7 cellular contexts compared by ENCODE assay signal in genomic region chr20:63538204-63539091, GRCh38. TPM values are rescaled to one million over a fixed set of nuclear protein-coding genes. Genes with fewer than 3 reads are reported as not detected.
DNase-seq lines count a peak whose midpoint lies in the region; ATAC-seq and TF ChIP-seq lines count a peak whose summit lies in the region.
"Had no signal": no experiment of that assay in that cellular context is flagged by ENCODE, and none has a peak within 500 bp of the region (broad histone marks: within the 10 kb centered on the region; RNA-seq: fewer than 3 reads in every experiment).

No MANE protein-coding gene starts in this region.

- DNase-seq in 8988T (peak; percentile 100), HuH-7 (ENCODE audit: low spot score) (peak; percentile 100), astrocyte of the cerebellum (ENCODE audit: low read depth) (no peak)
- no peak for DNase-seq in natural killer cell treated with Interleukin-12 subunit alpha and Interleukin-12 subunit beta and Interleukin-15 and Interleukin-18, amount 100 ng/mL, for 72 hours (ENCODE audit: low spot score)

- peaks cover 0 to 1% of the 10 kb centered on the region in 2 donors for H3K27me3 Mint-ChIP-seq in natural killer cell treated with Interleukin-12 subunit alpha and Interleukin-12 subunit beta and Interleukin-15 and Interleukin-18, amount 100 ng/mL, for 72 hours

- peak overlapping the region; percentile 12 for H3K4me3 ChIP-seq in astrocyte of the cerebellum (ENCODE audit: low read depth, low read length)

- peak overlapping the region; percentile 63 to 73 for H3K27ac Mint-ChIP-seq in natural killer cell treated with Interleukin-12 subunit alpha and Interleukin-12 subunit beta and Interleukin-15 and Interleukin-18, amount 100 ng/mL, for 72 hours

- ATAC-seq in natural killer cell treated with Interleukin-12 subunit alpha and Interleukin-12 subunit beta and Interleukin-15 and Interleukin-18, amount 100 ng/mL, for 72 hours: peak; percentile 1 to 12
- ATAC-seq in HG02884 (IDR thresholded peaks at IDR 0.05; ENCODE audit: unreplicated experiment) (no peak), HG02759 (IDR thresholded peaks at IDR 0.05; ENCODE audit: unreplicated experiment) (no peak)

- in situ Hi-C loops in astrocyte of the cerebellum (cut with HindIII; ENCODE audit: low sequenced_read_pairs): loop anchor here (10.0 kb wide), 1 partner anchor 126 kb away; no protein-coding TSS in a partner anchor

- no peaks in the 10 kb centered on the region for H3K9me3 Mint-ChIP-seq in natural killer cell treated with Interleukin-12 subunit alpha and Interleukin-12 subunit beta and Interleukin-15 and Interleukin-18, amount 100 ng/mL, for 72 hours

- no peak for TF ChIP-seq CTCF in astrocyte of the cerebellum (IDR thresholded peaks at IDR 0.05; ENCODE audit: low read depth, low read length, missing control alignments)

- H3K36me3 Mint-ChIP-seq in natural killer cell treated with Interleukin-12 subunit alpha and Interleukin-12 subunit beta and Interleukin-15 and Interleukin-18, amount 100 ng/mL, for 72 hours: no peaks in the 10 kb centered on the region

- H3K4me1 Mint-ChIP-seq in natural killer cell treated with Interleukin-12 subunit alpha and Interleukin-12 subunit beta and Interleukin-15 and Interleukin-18, amount 100 ng/mL, for 72 hours (ENCODE audit: low read depth in 2 of 2): peaks cover under 1 to 12% of the 10 kb centered on the region in 2 donors

- H3K4me3 Mint-ChIP-seq in natural killer cell treated with Interleukin-12 subunit alpha and Interleukin-12 subunit beta and Interleukin-15 and Interleukin-18, amount 100 ng/mL, for 72 hours: peak overlapping the region; percentile 76

RNA-seq across cellular contexts. Expression of gene PTK6, which starts 1.3 kb away (rescaled TPM):
- total RNA-seq in natural killer cell treated with Interleukin-12 subunit alpha and Interleukin-12 subunit beta and Interleukin-15 and Interleukin-18, amount 100 ng/mL, for 72 hours: under 1 TPM in 1 of 2 donors, not detected in 1; 0.19 TPM

RNA-seq across cellular contexts. Expression of gene SRMS, which starts 9.1 kb away (rescaled TPM):
- total RNA-seq in natural killer cell treated with Interleukin-12 subunit alpha and Interleukin-12 subunit beta and Interleukin-15 and Interleukin-18, amount 100 ng/mL, for 72 hours: not detected
- total RNA-seq: myocyte had no signal

RNA-seq across cellular contexts. Expression of gene FNDC11, which starts 15.5 kb away (rescaled TPM):
- total RNA-seq in natural killer cell treated with Interleukin-12 subunit alpha and Interleukin-12 subunit beta and Interleukin-15 and Interleukin-18, amount 100 ng/mL, for 72 hours: under 1 TPM; 0.31 to 0.39 TPM

RNA-seq across cellular contexts. Expression of gene PPDPF, which starts 17.9 kb away (rescaled TPM):
- 10 to 100 TPM; 66.4 to 96.9 TPM for total RNA-seq in natural killer cell treated with Interleukin-12 subunit alpha and Interleukin-12 subunit beta and Interleukin-15 and Interleukin-18, amount 100 ng/mL, for 72 hours

RNA-seq across cellular contexts. Expression of gene HELZ2, which starts 35.6 kb away (rescaled TPM):
- total RNA-seq in natural killer cell treated with Interleukin-12 subunit alpha and Interleukin-12 subunit beta and Interleukin-15 and Interleukin-18, amount 100 ng/mL, for 72 hours: 10 to 100 TPM; 19.6 to 27.6 TPM

Comparison
In these comparisons a context has a peak if more than half of its experiments do, and no peak if none do; other contexts are left out.
1. DNase-seq: peak in 8988T (single experiment) and HuH-7 (single experiment); none in astrocyte of the cerebellum (single experiment) and natural killer cell treated with Interleukin-12 subunit alpha and Interleukin-12 subunit beta and Interleukin-15 and Interleukin-18, amount 100 ng/mL, for 72 hours (single experiment).
2. ATAC-seq: peak in natural killer cell treated with Interleukin-12 subunit alpha and Interleukin-12 subunit beta and Interleukin-15 and Interleukin-18, amount 100 ng/mL, for 72 hours (2 of 2); none in HG02884 (single experiment) and HG02759 (single experiment).